1 cellular context compared by ENCODE assay signal in the genomic region with DNA sequence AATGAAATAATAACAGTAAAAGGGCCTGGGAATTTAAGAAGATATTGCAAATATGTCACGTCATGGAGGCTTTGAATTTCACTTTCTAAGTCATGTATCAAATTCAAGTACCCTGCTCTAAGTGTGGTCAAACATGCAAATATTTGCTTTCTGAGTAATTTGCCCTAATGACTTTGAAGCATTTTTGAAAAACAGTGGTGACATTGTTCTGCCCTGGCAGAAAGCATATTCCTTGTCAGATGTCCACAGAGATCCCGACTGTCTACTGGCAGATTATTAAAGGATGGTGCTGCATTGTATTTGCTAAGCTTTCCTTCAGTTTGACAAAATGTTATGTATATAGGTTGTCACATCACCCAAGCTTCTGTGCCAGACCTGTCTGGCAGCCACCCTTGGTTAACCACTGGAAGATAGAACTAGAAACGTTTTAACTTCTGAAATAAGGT.
TF ChIP-seq lines count a peak whose summit lies in the region.

No MANE protein-coding gene starts in this region.

TF ChIP-seq in HepG2, 621 proteins besides CTCF, POLR2A, EP300 and RAD21 (continued from another document and continues in another):
- TF ChIP-seq ZNF331 (CRISPR knock-in tag; IDR thresholded peaks at IDR 0.05) (peak; percentile 66; the same call in 1 of the 2 replicates), SOX13 (IDR thresholded peaks at IDR 0.05) (peak; percentile 54; the same call in 1 of the 2 replicates), SOX13 (CRISPR knock-in tag; conservative IDR thresholded peaks at IDR 0.05 in 1 of 2, IDR thresholded peaks at IDR 0.05 in 1 of 2) (peak in 1 of 2 experiments; percentile 95; a peak in 2 of 4 replicates), IKZF1 (IDR thresholded peaks at IDR 0.05) (no peak), ZSCAN30 (CRISPR knock-in tag; IDR thresholded peaks at IDR 0.05) (no peak), GATAD1 (CRISPR knock-in tag; IDR thresholded peaks at IDR 0.05) (peak; percentile 48; the same call in 1 of the 2 replicates), HNF4A (CRISPR knock-in tag; IDR thresholded peaks at IDR 0.05) (peak; percentile 51), KLF12 (CRISPR knock-in tag; IDR thresholded peaks at IDR 0.05; ENCODE audit: borderline replicate concordance) (no peak), ZNF101 (CRISPR knock-in tag; IDR thresholded peaks at IDR 0.05; ENCODE audit: borderline replicate concordance, low read depth) (no peak), FOXA3 (CRISPR knock-in tag; IDR thresholded peaks at IDR 0.05) (peak; percentile 95), HNRNPL (IDR thresholded peaks at IDR 0.05; ENCODE audit: low read depth, low read length) (no peak), ZNF468 (CRISPR knock-in tag; IDR thresholded peaks at IDR 0.05) (no peak), ZFAT (CRISPR knock-in tag; conservative IDR thresholded peaks at IDR 0.05) (no peak), ZNF354B (CRISPR knock-in tag; IDR thresholded peaks at IDR 0.05) (no peak), PPARG (CRISPR knock-in tag; conservative IDR thresholded peaks at IDR 0.05) (peak; percentile 66), ZNF343 (CRISPR knock-in tag; IDR thresholded peaks at IDR 0.05) (no peak), NR2F1 (CRISPR knock-in tag; IDR thresholded peaks at IDR 0.05) (peak; percentile 46 to 89; a peak in 2 of 4 replicates), FOXK1 (CRISPR knock-in tag; IDR thresholded peaks at IDR 0.05; ENCODE audit: borderline replicate concordance, low read depth) (peak; percentile 86; the same call in 1 of the 2 replicates), AKAP8 (CRISPR knock-in tag; IDR thresholded peaks at IDR 0.05) (no peak), ZNF256 (CRISPR knock-in tag; conservative IDR thresholded peaks at IDR 0.05) (no peak; the same call in 1 of the 2 replicates), ATF7 (IDR thresholded peaks at IDR 0.05) (0 out of 2 replicates have a peak, but pooled peaks have one; percentile 27), ATF7 (CRISPR knock-in tag; IDR thresholded peaks at IDR 0.05) (no peak; the same call in 1 of the 2 replicates), JARID2 (CRISPR knock-in tag; IDR thresholded peaks at IDR 0.05; ENCODE audit: insufficient replicate concordance) (no peak), TAF1 (CRISPR knock-in tag; IDR thresholded peaks at IDR 0.05) (no peak), ARNTL (CRISPR knock-in tag; IDR thresholded peaks at IDR 0.05) (peak; percentile 58; the same call in 1 of the 2 replicates), NCOA2 (CRISPR knock-in tag; IDR thresholded peaks at IDR 0.05) (peak; percentile 89), ZNF564 (CRISPR knock-in tag; IDR thresholded peaks at IDR 0.05) (no peak), ZBTB20 (CRISPR knock-in tag; IDR thresholded peaks at IDR 0.05; ENCODE audit: borderline replicate concordance, low read depth) (peak; percentile 66; the same call in 1 of the 2 replicates), NAIF1 (CRISPR knock-in tag; IDR thresholded peaks at IDR 0.05; ENCODE audit: borderline replicate concordance) (no peak), TOE1 (CRISPR knock-in tag; IDR thresholded peaks at IDR 0.05) (peak; percentile 70; the same call in 1 of the 2 replicates), HCFC1 (IDR thresholded peaks at IDR 0.05; ENCODE audit: low read depth, low read length) (no peak), FOXC1 (CRISPR knock-in tag; IDR thresholded peaks at IDR 0.05; ENCODE audit: borderline replicate concordance) (no peak), ZNF260 (CRISPR knock-in tag; IDR thresholded peaks at IDR 0.05; ENCODE audit: borderline replicate concordance, low read depth) (no peak), CBFB (CRISPR knock-in tag; IDR thresholded peaks at IDR 0.05) (peak; percentile 95), ZNF619 (CRISPR knock-in tag; IDR thresholded peaks at IDR 0.05) (no peak), SIX1 (CRISPR knock-in tag; IDR thresholded peaks at IDR 0.05; ENCODE audit: borderline replicate concordance) (peak; percentile 88; the same call in 1 of the 2 replicates), TBX3 (IDR thresholded peaks at IDR 0.05; ENCODE audit: borderline replicate concordance) (peak; percentile 91; the same call in 1 of the 2 replicates)
- TF ChIP-seq, protein P1, sequence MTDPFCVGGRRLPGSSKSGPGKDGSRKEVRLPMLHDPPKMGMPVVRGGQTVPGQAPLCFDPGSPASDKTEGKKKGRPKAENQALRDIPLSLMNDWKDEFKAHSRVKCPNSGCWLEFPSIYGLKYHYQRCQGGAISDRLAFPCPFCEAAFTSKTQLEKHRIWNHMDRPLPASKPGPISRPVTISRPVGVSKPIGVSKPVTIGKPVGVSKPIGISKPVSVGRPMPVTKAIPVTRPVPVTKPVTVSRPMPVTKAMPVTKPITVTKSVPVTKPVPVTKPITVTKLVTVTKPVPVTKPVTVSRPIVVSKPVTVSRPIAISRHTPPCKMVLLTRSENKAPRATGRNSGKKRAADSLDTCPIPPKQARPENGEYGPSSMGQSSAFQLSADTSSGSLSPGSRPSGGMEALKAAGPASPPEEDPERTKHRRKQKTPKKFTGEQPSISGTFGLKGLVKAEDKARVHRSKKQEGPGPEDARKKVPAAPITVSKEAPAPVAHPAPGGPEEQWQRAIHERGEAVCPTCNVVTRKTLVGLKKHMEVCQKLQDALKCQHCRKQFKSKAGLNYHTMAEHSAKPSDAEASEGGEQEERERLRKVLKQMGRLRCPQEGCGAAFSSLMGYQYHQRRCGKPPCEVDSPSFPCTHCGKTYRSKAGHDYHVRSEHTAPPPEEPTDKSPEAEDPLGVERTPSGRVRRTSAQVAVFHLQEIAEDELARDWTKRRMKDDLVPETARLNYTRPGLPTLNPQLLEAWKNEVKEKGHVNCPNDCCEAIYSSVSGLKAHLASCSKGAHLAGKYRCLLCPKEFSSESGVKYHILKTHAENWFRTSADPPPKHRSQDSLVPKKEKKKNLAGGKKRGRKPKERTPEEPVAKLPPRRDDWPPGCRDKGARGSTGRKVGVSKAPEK (CRISPR knock-in tag; IDR thresholded peaks at IDR 0.05; ENCODE audit: borderline replicate concordance): no peak
- TF ChIP-seq, protein P2, sequence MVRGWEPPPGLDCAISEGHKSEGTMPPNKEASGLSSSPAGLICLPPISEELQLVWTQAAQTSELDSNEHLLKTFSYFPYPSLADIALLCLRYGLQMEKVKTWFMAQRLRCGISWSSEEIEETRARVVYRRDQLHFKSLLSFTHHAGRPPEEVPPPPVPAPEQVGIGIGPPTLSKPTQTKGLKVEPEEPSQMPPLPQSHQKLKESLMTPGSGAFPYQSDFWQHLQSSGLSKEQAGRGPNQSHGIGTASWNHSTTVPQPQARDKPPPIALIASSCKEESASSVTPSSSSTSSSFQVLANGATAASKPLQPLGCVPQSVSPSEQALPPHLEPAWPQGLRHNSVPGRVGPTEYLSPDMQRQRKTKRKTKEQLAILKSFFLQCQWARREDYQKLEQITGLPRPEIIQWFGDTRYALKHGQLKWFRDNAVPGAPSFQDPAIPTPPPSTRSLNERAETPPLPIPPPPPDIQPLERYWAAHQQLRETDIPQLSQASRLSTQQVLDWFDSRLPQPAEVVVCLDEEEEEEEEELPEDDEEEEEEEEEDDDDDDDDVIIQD (CRISPR knock-in tag; IDR thresholded peaks at IDR 0.05; ENCODE audit: low read depth): 0 out of 2 replicates have a peak, but pooled peaks have one; percentile 63
- TF ChIP-seq, protein P3, sequence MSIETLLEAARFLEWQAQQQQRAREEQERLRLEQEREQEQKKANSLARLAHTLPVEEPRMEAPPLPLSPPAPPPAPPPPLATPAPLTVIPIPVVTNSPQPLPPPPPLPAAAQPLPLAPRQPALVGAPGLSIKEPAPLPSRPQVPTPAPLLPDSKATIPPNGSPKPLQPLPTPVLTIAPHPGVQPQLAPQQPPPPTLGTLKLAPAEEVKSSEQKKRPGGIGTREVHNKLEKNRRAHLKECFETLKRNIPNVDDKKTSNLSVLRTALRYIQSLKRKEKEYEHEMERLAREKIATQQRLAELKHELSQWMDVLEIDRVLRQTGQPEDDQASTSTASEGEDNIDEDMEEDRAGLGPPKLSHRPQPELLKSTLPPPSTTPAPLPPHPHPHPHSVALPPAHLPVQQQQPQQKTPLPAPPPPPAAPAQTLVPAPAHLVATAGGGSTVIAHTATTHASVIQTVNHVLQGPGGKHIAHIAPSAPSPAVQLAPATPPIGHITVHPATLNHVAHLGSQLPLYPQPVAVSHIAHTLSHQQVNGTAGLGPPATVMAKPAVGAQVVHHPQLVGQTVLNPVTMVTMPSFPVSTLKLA (IDR thresholded peaks at IDR 0.05): no peak
- TF ChIP-seq, protein P4, sequence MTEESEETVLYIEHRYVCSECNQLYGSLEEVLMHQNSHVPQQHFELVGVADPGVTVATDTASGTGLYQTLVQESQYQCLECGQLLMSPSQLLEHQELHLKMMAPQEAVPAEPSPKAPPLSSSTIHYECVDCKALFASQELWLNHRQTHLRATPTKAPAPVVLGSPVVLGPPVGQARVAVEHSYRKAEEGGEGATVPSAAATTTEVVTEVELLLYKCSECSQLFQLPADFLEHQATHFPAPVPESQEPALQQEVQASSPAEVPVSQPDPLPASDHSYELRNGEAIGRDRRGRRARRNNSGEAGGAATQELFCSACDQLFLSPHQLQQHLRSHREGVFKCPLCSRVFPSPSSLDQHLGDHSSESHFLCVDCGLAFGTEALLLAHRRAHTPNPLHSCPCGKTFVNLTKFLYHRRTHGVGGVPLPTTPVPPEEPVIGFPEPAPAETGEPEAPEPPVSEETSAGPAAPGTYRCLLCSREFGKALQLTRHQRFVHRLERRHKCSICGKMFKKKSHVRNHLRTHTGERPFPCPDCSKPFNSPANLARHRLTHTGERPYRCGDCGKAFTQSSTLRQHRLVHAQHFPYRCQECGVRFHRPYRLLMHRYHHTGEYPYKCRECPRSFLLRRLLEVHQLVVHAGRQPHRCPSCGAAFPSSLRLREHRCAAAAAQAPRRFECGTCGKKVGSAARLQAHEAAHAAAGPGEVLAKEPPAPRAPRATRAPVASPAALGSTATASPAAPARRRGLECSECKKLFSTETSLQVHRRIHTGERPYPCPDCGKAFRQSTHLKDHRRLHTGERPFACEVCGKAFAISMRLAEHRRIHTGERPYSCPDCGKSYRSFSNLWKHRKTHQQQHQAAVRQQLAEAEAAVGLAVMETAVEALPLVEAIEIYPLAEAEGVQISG (CRISPR knock-in tag; IDR thresholded peaks at IDR 0.05): no peak
- TF ChIP-seq, protein P5, sequence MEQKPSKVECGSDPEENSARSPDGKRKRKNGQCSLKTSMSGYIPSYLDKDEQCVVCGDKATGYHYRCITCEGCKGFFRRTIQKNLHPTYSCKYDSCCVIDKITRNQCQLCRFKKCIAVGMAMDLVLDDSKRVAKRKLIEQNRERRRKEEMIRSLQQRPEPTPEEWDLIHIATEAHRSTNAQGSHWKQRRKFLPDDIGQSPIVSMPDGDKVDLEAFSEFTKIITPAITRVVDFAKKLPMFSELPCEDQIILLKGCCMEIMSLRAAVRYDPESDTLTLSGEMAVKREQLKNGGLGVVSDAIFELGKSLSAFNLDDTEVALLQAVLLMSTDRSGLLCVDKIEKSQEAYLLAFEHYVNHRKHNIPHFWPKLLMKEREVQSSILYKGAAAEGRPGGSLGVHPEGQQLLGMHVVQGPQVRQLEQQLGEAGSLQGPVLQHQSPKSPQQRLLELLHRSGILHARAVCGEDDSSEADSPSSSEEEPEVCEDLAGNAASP (CRISPR knock-in tag; IDR thresholded peaks at IDR 0.05; ENCODE audit: borderline replicate concordance): 0 out of 2 replicates have a peak, but pooled peaks have one; percentile 50
- TF ChIP-seq, protein P6, sequence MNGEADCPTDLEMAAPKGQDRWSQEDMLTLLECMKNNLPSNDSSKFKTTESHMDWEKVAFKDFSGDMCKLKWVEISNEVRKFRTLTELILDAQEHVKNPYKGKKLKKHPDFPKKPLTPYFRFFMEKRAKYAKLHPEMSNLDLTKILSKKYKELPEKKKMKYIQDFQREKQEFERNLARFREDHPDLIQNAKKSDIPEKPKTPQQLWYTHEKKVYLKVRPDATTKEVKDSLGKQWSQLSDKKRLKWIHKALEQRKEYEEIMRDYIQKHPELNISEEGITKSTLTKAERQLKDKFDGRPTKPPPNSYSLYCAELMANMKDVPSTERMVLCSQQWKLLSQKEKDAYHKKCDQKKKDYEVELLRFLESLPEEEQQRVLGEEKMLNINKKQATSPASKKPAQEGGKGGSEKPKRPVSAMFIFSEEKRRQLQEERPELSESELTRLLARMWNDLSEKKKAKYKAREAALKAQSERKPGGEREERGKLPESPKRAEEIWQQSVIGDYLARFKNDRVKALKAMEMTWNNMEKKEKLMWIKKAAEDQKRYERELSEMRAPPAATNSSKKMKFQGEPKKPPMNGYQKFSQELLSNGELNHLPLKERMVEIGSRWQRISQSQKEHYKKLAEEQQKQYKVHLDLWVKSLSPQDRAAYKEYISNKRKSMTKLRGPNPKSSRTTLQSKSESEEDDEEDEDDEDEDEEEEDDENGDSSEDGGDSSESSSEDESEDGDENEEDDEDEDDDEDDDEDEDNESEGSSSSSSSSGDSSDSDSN (CRISPR knock-in tag; IDR thresholded peaks at IDR 0.05): no peak
- TF ChIP-seq, protein P7, sequence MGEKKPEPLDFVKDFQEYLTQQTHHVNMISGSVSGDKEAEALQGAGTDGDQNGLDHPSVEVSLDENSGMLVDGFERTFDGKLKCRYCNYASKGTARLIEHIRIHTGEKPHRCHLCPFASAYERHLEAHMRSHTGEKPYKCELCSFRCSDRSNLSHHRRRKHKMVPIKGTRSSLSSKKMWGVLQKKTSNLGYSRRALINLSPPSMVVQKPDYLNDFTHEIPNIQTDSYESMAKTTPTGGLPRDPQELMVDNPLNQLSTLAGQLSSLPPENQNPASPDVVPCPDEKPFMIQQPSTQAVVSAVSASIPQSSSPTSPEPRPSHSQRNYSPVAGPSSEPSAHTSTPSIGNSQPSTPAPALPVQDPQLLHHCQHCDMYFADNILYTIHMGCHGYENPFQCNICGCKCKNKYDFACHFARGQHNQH (CRISPR knock-in tag; IDR thresholded peaks at IDR 0.05): peak; percentile 79
- TF ChIP-seq, protein P8, sequence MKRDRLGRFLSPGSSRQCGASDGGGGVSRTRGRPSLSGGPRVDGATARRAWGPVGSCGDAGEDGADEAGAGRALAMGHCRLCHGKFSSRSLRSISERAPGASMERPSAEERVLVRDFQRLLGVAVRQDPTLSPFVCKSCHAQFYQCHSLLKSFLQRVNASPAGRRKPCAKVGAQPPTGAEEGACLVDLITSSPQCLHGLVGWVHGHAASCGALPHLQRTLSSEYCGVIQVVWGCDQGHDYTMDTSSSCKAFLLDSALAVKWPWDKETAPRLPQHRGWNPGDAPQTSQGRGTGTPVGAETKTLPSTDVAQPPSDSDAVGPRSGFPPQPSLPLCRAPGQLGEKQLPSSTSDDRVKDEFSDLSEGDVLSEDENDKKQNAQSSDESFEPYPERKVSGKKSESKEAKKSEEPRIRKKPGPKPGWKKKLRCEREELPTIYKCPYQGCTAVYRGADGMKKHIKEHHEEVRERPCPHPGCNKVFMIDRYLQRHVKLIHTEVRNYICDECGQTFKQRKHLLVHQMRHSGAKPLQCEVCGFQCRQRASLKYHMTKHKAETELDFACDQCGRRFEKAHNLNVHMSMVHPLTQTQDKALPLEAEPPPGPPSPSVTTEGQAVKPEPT (CRISPR knock-in tag; IDR thresholded peaks at IDR 0.05; ENCODE audit: low read depth): no peak
- TF ChIP-seq, protein P9, sequence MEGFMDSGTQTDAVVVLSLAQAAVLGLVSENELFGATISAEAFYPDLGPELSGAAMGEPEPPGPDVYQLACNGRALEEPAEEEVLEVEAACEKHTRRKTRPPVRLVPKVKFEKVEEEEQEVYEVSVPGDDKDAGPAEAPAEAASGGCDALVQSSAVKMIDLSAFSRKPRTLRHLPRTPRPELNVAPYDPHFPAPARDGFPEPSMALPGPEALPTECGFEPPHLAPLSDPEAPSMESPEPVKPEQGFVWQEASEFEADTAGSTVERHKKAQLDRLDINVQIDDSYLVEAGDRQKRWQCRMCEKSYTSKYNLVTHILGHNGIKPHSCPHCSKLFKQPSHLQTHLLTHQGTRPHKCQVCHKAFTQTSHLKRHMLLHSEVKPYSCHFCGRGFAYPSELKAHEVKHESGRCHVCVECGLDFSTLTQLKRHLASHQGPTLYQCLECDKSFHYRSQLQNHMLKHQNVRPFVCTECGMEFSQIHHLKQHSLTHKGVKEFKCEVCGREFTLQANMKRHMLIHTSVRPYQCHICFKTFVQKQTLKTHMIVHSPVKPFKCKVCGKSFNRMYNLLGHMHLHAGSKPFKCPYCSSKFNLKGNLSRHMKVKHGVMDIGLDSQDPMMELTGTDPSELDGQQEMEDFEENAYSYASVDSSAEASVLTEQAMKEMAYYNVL (CRISPR knock-in tag; IDR thresholded peaks at IDR 0.05; ENCODE audit: borderline replicate concordance): no peak
